Comparison of ENCODE assay signal across 18 cellular contexts in the genomic region with DNA sequence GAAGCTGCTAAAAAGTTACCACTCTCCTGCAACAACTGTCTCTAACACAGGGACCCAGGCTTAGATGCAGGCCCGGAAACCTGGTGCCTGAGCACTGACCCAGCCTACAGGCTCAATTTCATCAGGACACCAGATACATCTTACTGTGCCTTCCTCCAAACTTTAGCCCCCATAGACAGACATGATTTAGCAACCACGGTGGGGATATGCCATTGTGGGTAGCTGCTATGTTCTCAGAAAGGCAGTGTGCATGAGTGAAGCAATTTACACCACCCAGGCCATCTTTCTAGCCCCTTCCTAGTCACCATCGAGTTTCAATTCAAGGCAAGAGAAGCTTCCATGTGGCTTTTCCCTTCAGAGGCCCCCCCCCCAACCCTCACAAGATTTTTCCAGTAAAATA. TPM values are rescaled to one million over a fixed set of nuclear protein-coding genes. Genes with fewer than 3 reads are reported as not detected.
"Had no signal": no experiment of that assay in that cellular context is flagged by ENCODE, and none has a peak within 500 bp of the region (broad histone marks: within the 10 kb centered on the region; RNA-seq: fewer than 3 reads in every experiment).

No MANE protein-coding gene starts in this region.

- H3K9ac ChIP-seq: neural progenitor cell had no signal

- ATAC-seq: activated CD8-positive, alpha-beta T cell treated with anti-CD3 and anti-CD28 coated beads, Interleukin-2, amount 10 ng/mL, durations not matched to agents 7 days and 5 days; activated T-cell treated with anti-CD3 and anti-CD28 coated beads, Interleukin-2, amount 50 U/mL, for 72 hours; left ventricle myocardium superior had no signal

- H3K4me3 Mint-ChIP-seq: activated CD8-positive, alpha-beta T cell treated with anti-CD3 and anti-CD28 coated beads, Interleukin-2, amount 10 ng/mL, durations not matched to agents 7 days and 5 days; activated naive CD8-positive, alpha-beta T cell treated with anti-CD3 and anti-CD28 coated beads for 36 hours; activated T-cell treated with anti-CD3 and anti-CD28 coated beads, Interleukin-2, amount 50 U/mL, for 72 hours had no signal

- H3K9me3 Mint-ChIP-seq: activated CD4-positive, alpha-beta T cell treated with anti-CD3 and anti-CD28 coated beads, Interleukin-2, amount 10 ng/mL, durations not matched to agents 24 days and 14 days; activated naive CD8-positive, alpha-beta T cell treated with anti-CD3 and anti-CD28 coated beads for 36 hours; activated T-cell treated with anti-CD3 and anti-CD28 coated beads, Interleukin-2, amount 50 U/mL, for 72 hours; endodermal cell; neural progenitor cell had no signal

- H2AFZ ChIP-seq: neural progenitor cell had no signal

- H3K27ac ChIP-seq: neural progenitor cell, sigmoid colon, spleen, thoracic aorta had no signal

- H3K36me3 Mint-ChIP-seq: activated naive CD8-positive, alpha-beta T cell treated with anti-CD3 and anti-CD28 coated beads for 36 hours had no signal

- H3K27ac Mint-ChIP-seq: activated CD4-positive, alpha-beta T cell treated with anti-CD3 and anti-CD28 coated beads, Interleukin-2, amount 10 ng/mL, durations not matched to agents 24 days and 14 days; activated CD8-positive, alpha-beta T cell treated with anti-CD3 and anti-CD28 coated beads, Interleukin-2, amount 10 ng/mL, durations not matched to agents 7 days and 5 days; activated naive CD8-positive, alpha-beta T cell treated with anti-CD3 and anti-CD28 coated beads for 36 hours; activated T-cell treated with anti-CD3 and anti-CD28 coated beads, Interleukin-2, amount 50 U/mL, for 72 hours; endodermal cell; neural progenitor cell had no signal

- DNase-seq: activated CD4-positive, alpha-beta T cell treated with anti-CD3 and anti-CD28 coated beads, Interleukin-2, amount 10 ng/mL, durations not matched to agents 24 days and 14 days; activated CD4-positive, CD25-positive, alpha-beta regulatory T cell; activated CD8-positive, alpha-beta memory T cell treated with anti-CD3 and anti-CD28 coated beads, Interleukin-2, amount 50 U/mL, for 4 hours; activated CD8-positive, alpha-beta T cell treated with anti-CD3 and anti-CD28 coated beads, Interleukin-2, amount 10 ng/mL, durations not matched to agents 7 days and 5 days; activated gamma-delta T cell treated with Interleukin-2 at 50 U/mL for 16 hours; activated naive CD8-positive, alpha-beta T cell treated with anti-CD3 and anti-CD28 coated beads for 36 hours; activated T-cell treated with anti-CD3 and anti-CD28 coated beads, Interleukin-2, amount 50 U/mL, for 72 hours; endodermal cell; erythroblast; hippocampal formation; kidney; left ventricle myocardium superior; sigmoid colon; spleen; SW 1271 had no signal

RNA-seq across cellular contexts. Expression of gene HS3ST1, which starts 2.7 kb away (rescaled TPM):
- total RNA-seq: activated CD8-positive, alpha-beta T cell treated with anti-CD3 and anti-CD28 coated beads, Interleukin-2, amount 10 ng/mL, durations not matched to agents 7 days and 5 days; activated T-cell treated with anti-CD3 and anti-CD28 coated beads, Interleukin-2, amount 50 U/mL, for 72 hours; chondrocyte had no signal
